Comparison of ENCODE assay signal across 17 cellular contexts in genomic region chr11:62033191-62034044, GRCh38.
DNase-seq lines count a peak whose midpoint lies in the region; ATAC-seq, FAIRE-seq and TF ChIP-seq lines count a peak whose summit lies in the region.
"Had no signal": no experiment of that assay in that cellular context is flagged by ENCODE, and none has a peak within 500 bp of the region (broad histone marks: within the 10 kb centered on the region; RNA-seq: fewer than 3 reads in every experiment).

No MANE protein-coding gene starts in this region.

- H3K36me3 Mint-ChIP-seq in stimulated activated effector memory CD8-positive, alpha-beta T cell treated with anti-CD3 and anti-CD28 coated beads, Interleukin-12 subunit alpha, Interleukin-12 subunit beta, amount 100 ng/mL, for 72 hours, result no peaks in the 10 kb centered on the region
- H3K36me3 Mint-ChIP-seq: activated naive CD4-positive, alpha-beta T cell treated with anti-CD3 and anti-CD28 coated beads, Interleukin-2, amount 50 U/mL, for 24 hours had no signal

- peak; percentile 54 for ATAC-seq in stimulated activated effector memory CD8-positive, alpha-beta T cell treated with anti-CD3 and anti-CD28 coated beads, Interleukin-12 subunit alpha, Interleukin-12 subunit beta, amount 100 ng/mL, for 72 hours

- FAIRE-seq in RCC 7860 (lab: Jason Lieb, UNC), result no peak
- FAIRE-seq: A549, keratinocyte had no signal

- H3K4me3 ChIP-seq in epithelial cell of esophagus (ENCODE audit: low read length), result no peak overlapping the region
- H3K4me3 ChIP-seq: A549, tibial artery had no signal

- no peaks in the 10 kb centered on the region for H3K9me3 Mint-ChIP-seq in stimulated activated effector memory CD8-positive, alpha-beta T cell treated with anti-CD3 and anti-CD28 coated beads, Interleukin-12 subunit alpha, Interleukin-12 subunit beta, amount 100 ng/mL, for 72 hours

- no peak overlapping the region for H3K27ac Mint-ChIP-seq in stimulated activated effector memory CD8-positive, alpha-beta T cell treated with anti-CD3 and anti-CD28 coated beads, Interleukin-12 subunit alpha, Interleukin-12 subunit beta, amount 100 ng/mL, for 72 hours
- H3K27ac Mint-ChIP-seq: activated naive CD4-positive, alpha-beta T cell treated with anti-CD3 and anti-CD28 coated beads, Interleukin-2, amount 50 U/mL, for 24 hours had no signal

- no peak overlapping the region for H3K4me3 Mint-ChIP-seq in stimulated activated effector memory CD8-positive, alpha-beta T cell treated with anti-CD3 and anti-CD28 coated beads, Interleukin-12 subunit alpha, Interleukin-12 subunit beta, amount 100 ng/mL, for 72 hours
- H3K4me3 Mint-ChIP-seq: activated naive CD4-positive, alpha-beta T cell treated with anti-CD3 and anti-CD28 coated beads, Interleukin-2, amount 50 U/mL, for 24 hours; T-cell had no signal

- peaks cover 5% of the 10 kb centered on the region for H3K4me1 Mint-ChIP-seq in stimulated activated effector memory CD8-positive, alpha-beta T cell treated with anti-CD3 and anti-CD28 coated beads, Interleukin-12 subunit alpha, Interleukin-12 subunit beta, amount 100 ng/mL, for 72 hours

- TF ChIP-seq CTCF in epithelial cell of esophagus (IDR thresholded peaks at IDR 0.05; ENCODE audit: insufficient read depth, low read depth, low read length, missing control alignments), result no peak

- DNase-seq in SIG-M5 treated with dmso at 0.1 percent for 504 hours (lab: John Stamatoyannopoulos, UW; ENCODE audit: unreplicated experiment), result peak; percentile 37
- no peak for DNase-seq in SIG-M5 (lab: John Stamatoyannopoulos, UW)
- DNase-seq in RCC 7860 (ENCODE audit: low spot score), result peak; percentile 39
- peak; percentile 35 for DNase-seq in epithelial cell of esophagus (ENCODE audit: low read depth)
- no peak for DNase-seq in stimulated activated effector memory CD8-positive, alpha-beta T cell treated with anti-CD3 and anti-CD28 coated beads, Interleukin-12 subunit alpha, Interleukin-12 subunit beta, amount 100 ng/mL, for 72 hours (ENCODE audit: low spot score in 2 of 2)
- DNase-seq in activated CD4-positive, alpha-beta T cell treated with anti-CD3 and anti-CD28 coated beads for 1 hour, result no peak
- DNase-seq in NCI-H187 (lab: John Stamatoyannopoulos, UW), result no peak
- no peak for DNase-seq in DMS 273 treated with DMSO at 0.1 percent for 48 hours (lab: John Stamatoyannopoulos, UW)
- DNase-seq: foreskin melanocyte, NCI-H1092, NCI-H510A treated with DMSO at 0.1 percent for 48 hours, spleen had no signal

Comparison
In these comparisons a context has a peak if more than half of its experiments do, and no peak if none do; other contexts are left out.
1. DNase-seq: peak in SIG-M5 treated with dmso at 0.1 percent for 504 hours (single experiment), RCC 7860 (single experiment) and epithelial cell of esophagus (single experiment); none in SIG-M5 (single experiment), stimulated activated effector memory CD8-positive, alpha-beta T cell treated with anti-CD3 and anti-CD28 coated beads, Interleukin-12 subunit alpha, Interleukin-12 subunit beta, amount 100 ng/mL, for 72 hours (0 of 2), activated CD4-positive, alpha-beta T cell treated with anti-CD3 and anti-CD28 coated beads for 1 hour (single experiment), NCI-H187 (0 of 2) and DMS 273 treated with DMSO at 0.1 percent for 48 hours (single experiment).